ENCODE assay signal across 9 cellular contexts in the genomic region with DNA sequence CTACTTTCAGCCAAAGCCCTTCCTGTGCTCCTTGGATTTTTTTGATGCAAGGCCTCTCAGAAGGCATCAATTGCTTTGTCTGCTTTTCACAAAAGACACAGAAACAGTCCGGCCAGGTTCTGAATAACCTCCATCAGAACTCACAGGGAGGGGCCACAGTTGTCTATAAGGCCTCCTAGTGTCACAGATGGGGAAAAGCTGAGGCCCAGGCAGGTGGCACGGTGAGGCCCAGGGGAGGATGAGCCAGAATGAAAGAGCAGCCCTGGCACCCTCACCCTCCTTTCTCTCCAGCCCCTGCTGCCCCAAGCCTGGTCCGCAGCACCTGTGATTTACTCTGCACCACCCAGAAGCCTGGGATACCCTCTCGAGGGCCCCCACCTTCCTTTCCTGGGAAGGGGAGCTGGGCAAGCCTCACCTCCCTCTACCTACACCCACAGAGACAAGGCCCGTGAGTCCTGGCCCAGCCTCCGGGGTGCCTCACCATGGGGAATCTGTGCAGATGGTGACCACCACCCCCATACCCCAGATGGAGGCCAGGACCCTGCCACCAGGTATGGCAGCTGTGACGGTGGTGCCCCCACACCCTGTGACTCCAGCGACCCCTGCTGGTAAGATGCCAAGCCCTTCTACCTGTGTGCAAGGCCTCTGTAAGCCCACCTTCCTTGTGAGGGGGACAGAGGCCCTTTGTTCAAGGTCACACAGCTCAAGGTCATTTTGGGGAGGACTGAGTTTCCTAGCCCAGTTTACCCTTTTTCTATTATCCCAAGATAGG. TPM values are rescaled to one million over a fixed set of nuclear protein-coding genes. Genes with fewer than 3 reads are reported as not detected.
DNase-seq lines count a peak whose midpoint lies in the region; TF ChIP-seq lines count a peak whose summit lies in the region.
"Had no signal": no experiment of that assay in that cellular context is flagged by ENCODE, and none has a peak within 500 bp of the region (broad histone marks: within the 10 kb centered on the region; RNA-seq: fewer than 3 reads in every experiment).

No MANE protein-coding gene starts in this region.

- no peak overlapping the region for H3K27ac ChIP-seq in adrenal gland
- no peak overlapping the region for H3K27ac ChIP-seq in coronary artery

- no peak overlapping the region for H3K4me3 Mint-ChIP-seq in neural crest cell
- H3K4me3 Mint-ChIP-seq: activated naive CD4-positive, alpha-beta T cell treated with anti-CD3 and anti-CD28 coated beads, Interleukin-2, amount 50 U/mL, for 24 hours had no signal

- peaks cover 9% of the 10 kb centered on the region for H3K4me1 Mint-ChIP-seq in neural crest cell
- H3K4me1 Mint-ChIP-seq: activated naive CD4-positive, alpha-beta T cell treated with anti-CD3 and anti-CD28 coated beads, Interleukin-2, amount 50 U/mL, for 24 hours had no signal

- WGBS in adrenal gland, 4 donors = 61 to 81% (median 75%) methylated on average over 2 to 8 of the region's 8 CpGs

- H3K36me3 ChIP-seq in adrenal gland (replicated peaks in 1 of 2) = no peaks in the 10 kb centered on the region

- H3K4me3 ChIP-seq in adrenal gland = no peak overlapping the region
- no peak overlapping the region for H3K4me3 ChIP-seq in coronary artery

- no peaks in the 10 kb centered on the region for H3K36me3 Mint-ChIP-seq in neural crest cell (ENCODE audit: low read depth)
- H3K36me3 Mint-ChIP-seq: activated naive CD4-positive, alpha-beta T cell treated with anti-CD3 and anti-CD28 coated beads, Interleukin-2, amount 50 U/mL, for 24 hours had no signal

- H3K9me3 Mint-ChIP-seq in neural crest cell = no peaks in the 10 kb centered on the region
- H3K9me3 Mint-ChIP-seq: activated naive CD4-positive, alpha-beta T cell treated with anti-CD3 and anti-CD28 coated beads, Interleukin-2, amount 50 U/mL, for 24 hours had no signal

- H3K9me3 ChIP-seq in adrenal gland (replicated peaks in 1 of 3) = no peaks in the 10 kb centered on the region

- no peaks in the 10 kb centered on the region for H3K27me3 ChIP-seq in adrenal gland

- no peaks in the 10 kb centered on the region for H3K4me1 ChIP-seq in adrenal gland (replicated peaks in 1 of 2)

- TF ChIP-seq CTCF in adrenal gland (IDR thresholded peaks at IDR 0.05) (peak in 3 of 6 experiments; percentile 20 to 37 (median 21)), neural crest cell (conservative IDR thresholded peaks at IDR 0.05) (peak; percentile 50), coronary artery (IDR thresholded peaks at IDR 0.05) (no peak)

- peak; percentile 11 for DNase-seq in NCI-H2196 (lab: John Stamatoyannopoulos, UW; ENCODE audit: unreplicated experiment)
- no peak for DNase-seq in NCI-H2196 treated with DMSO at 0.1 percent for 48 hours (lab: John Stamatoyannopoulos, UW; ENCODE audit: unreplicated experiment)
- DNase-seq in RPMI8226 = peak; percentile 65
- DNase-seq in adrenal gland = peak in 4 of 7 donors; percentile 18 to 59 (median 42)
- DNase-seq in neural crest cell (ENCODE audit: low read depth, low spot score) = no peak
- DNase-seq in NCI-H510A treated with DMSO at 0.1 percent for 48 hours (lab: John Stamatoyannopoulos, UW) = no peak
- DNase-seq in midbrain (lab: John Stamatoyannopoulos, UW) = no peak
- no peak for DNase-seq in coronary artery (ENCODE audit: low spot score)

- intact Hi-C loops in adrenal gland (cut with DNase I) = no loop called here

- peaks cover 2% of the 10 kb centered on the region for H3K27me3 Mint-ChIP-seq in neural crest cell (ENCODE audit: low read depth)
- H3K27me3 Mint-ChIP-seq: activated naive CD4-positive, alpha-beta T cell treated with anti-CD3 and anti-CD28 coated beads, Interleukin-2, amount 50 U/mL, for 24 hours had no signal

- no peak for TF ChIP-seq POLR2A in adrenal gland (IDR thresholded peaks at IDR 0.05)

- H3K27ac Mint-ChIP-seq in neural crest cell (ENCODE audit: unreplicated experiment) = no peak overlapping the region
- H3K27ac Mint-ChIP-seq: activated naive CD4-positive, alpha-beta T cell treated with anti-CD3 and anti-CD28 coated beads, Interleukin-2, amount 50 U/mL, for 24 hours had no signal

RNA-seq across cellular contexts. Expression of gene ZNF467, which starts 26.2 kb away (rescaled TPM):
- total RNA-seq in adrenal gland = 10 to 100 TPM in 7 of 8 donors, 1 to 10 TPM in 1; 8.6 to 25.0 (median 18.6) TPM
- 10 to 100 TPM in 2 of 3 donors, 1 to 10 TPM in 1; 1.6 to 44.2 (median 24.5) TPM for polyA plus RNA-seq in adrenal gland
- total RNA-seq in neural crest cell = 1.9 and 2.3 TPM in 2 replicates

RNA-seq across cellular contexts. Expression of gene ZNF862, which starts 38.6 kb away (rescaled TPM):
- total RNA-seq in adrenal gland (10 to 100 TPM in 5 of 8 donors, 1 to 10 TPM in 3; 7.3 to 32.9 (median 14.1) TPM), neural crest cell (15.2 and 19.6 TPM in 2 replicates)
- 10 to 100 TPM in 2 of 3 donors, 1 to 10 TPM in 1; 8.0 to 17.5 (median 13.5) TPM for polyA plus RNA-seq in adrenal gland

Comparison
In these comparisons a context has a peak if more than half of its experiments do, and no peak if none do; other contexts are left out.
1. DNase-seq: peak in NCI-H2196 (single experiment), RPMI8226 (single experiment) and adrenal gland (4 of 7); none in NCI-H2196 treated with DMSO at 0.1 percent for 48 hours (single experiment), neural crest cell (single experiment), NCI-H510A treated with DMSO at 0.1 percent for 48 hours (single experiment), midbrain (single experiment) and coronary artery (single experiment).